Comparison of ENCODE assay signal across 9 cellular contexts in genomic region chr2:240831594-240832204, GRCh38. TPM values are rescaled to one million over a fixed set of nuclear protein-coding genes. Genes with fewer than 3 reads are reported as not detected.
DNase-seq lines count a peak whose midpoint lies in the region; ATAC-seq lines count a peak whose summit lies in the region.
"Had no signal": no experiment of that assay in that cellular context is flagged by ENCODE, and none has a peak within 500 bp of the region (broad histone marks: within the 10 kb centered on the region; RNA-seq: fewer than 3 reads in every experiment).

No MANE protein-coding gene starts in this region.

- no peaks in the 10 kb centered on the region for H3K36me3 Mint-ChIP-seq in activated T-cell treated with anti-CD3 and anti-CD28 coated beads, Interleukin-2, amount 50 U/mL, for 4 hours (ENCODE audit: insufficient read depth)
- H3K36me3 Mint-ChIP-seq in activated naive CD8-positive, alpha-beta T cell treated with anti-CD3 and anti-CD28 coated beads, Interleukin-2, amount 50 U/mL, for 24 hours (ENCODE audit: low read depth), result no peaks in the 10 kb centered on the region

- H3K27ac ChIP-seq in substantia nigra (ENCODE audit: low read depth, low read length, poor library complexity, severe bottlenecking), result peak overlapping the region; percentile 37
- H3K27ac ChIP-seq: neutrophil had no signal

- peak overlapping the region; percentile 65 for H3K4me3 Mint-ChIP-seq in activated T-cell treated with anti-CD3 and anti-CD28 coated beads, Interleukin-2, amount 50 U/mL, for 4 hours
- peak overlapping the region; percentile 67 for H3K4me3 Mint-ChIP-seq in activated naive CD8-positive, alpha-beta T cell treated with anti-CD3 and anti-CD28 coated beads, Interleukin-2, amount 50 U/mL, for 24 hours

- no peak for DNase-seq in activated T-cell treated with anti-CD3 and anti-CD28 coated beads, Interleukin-2, amount 50 U/mL, for 4 hours
- DNase-seq in activated T-cell treated with anti-CD3 and anti-CD28 coated beads, Interleukin-2, amount 50 U/mL, for 48 hours, result no peak
- no peak for DNase-seq in activated naive CD8-positive, alpha-beta T cell treated with anti-CD3 and anti-CD28 coated beads, Interleukin-2, amount 50 U/mL, for 24 hours
- DNase-seq in islet precursor cell (peak; percentile 53), substantia nigra (lab: John Stamatoyannopoulos, UW) (no peak), HuH-7 (ENCODE audit: low spot score) (no peak)

- H3K9me3 Mint-ChIP-seq in activated T-cell treated with anti-CD3 and anti-CD28 coated beads, Interleukin-2, amount 50 U/mL, for 4 hours, result no peaks in the 10 kb centered on the region
- no peaks in the 10 kb centered on the region for H3K9me3 Mint-ChIP-seq in activated naive CD8-positive, alpha-beta T cell treated with anti-CD3 and anti-CD28 coated beads, Interleukin-2, amount 50 U/mL, for 24 hours

- no peak for ATAC-seq in activated T-cell treated with anti-CD3 and anti-CD28 coated beads, Interleukin-2, amount 50 U/mL, for 4 hours
- ATAC-seq in activated naive CD8-positive, alpha-beta T cell treated with anti-CD3 and anti-CD28 coated beads, Interleukin-2, amount 50 U/mL, for 24 hours, result no peak
- no peak for ATAC-seq in HG03095 (IDR thresholded peaks at IDR 0.05; ENCODE audit: unreplicated experiment)
- no peak for ATAC-seq in HG02623 (IDR thresholded peaks at IDR 0.05; ENCODE audit: unreplicated experiment)

- H3K27me3 Mint-ChIP-seq in activated T-cell treated with anti-CD3 and anti-CD28 coated beads, Interleukin-2, amount 50 U/mL, for 4 hours (ENCODE audit: low read depth), result peaks cover 35% of the 10 kb centered on the region
- peaks cover 14% of the 10 kb centered on the region for H3K27me3 Mint-ChIP-seq in activated naive CD8-positive, alpha-beta T cell treated with anti-CD3 and anti-CD28 coated beads, Interleukin-2, amount 50 U/mL, for 24 hours

- no peak overlapping the region for H3K27ac Mint-ChIP-seq in activated naive CD8-positive, alpha-beta T cell treated with anti-CD3 and anti-CD28 coated beads, Interleukin-2, amount 50 U/mL, for 24 hours

- peaks cover 5% of the 10 kb centered on the region for H3K4me1 Mint-ChIP-seq in activated T-cell treated with anti-CD3 and anti-CD28 coated beads, Interleukin-2, amount 50 U/mL, for 4 hours (ENCODE audit: low read depth)
- peaks cover 6% of the 10 kb centered on the region for H3K4me1 Mint-ChIP-seq in activated naive CD8-positive, alpha-beta T cell treated with anti-CD3 and anti-CD28 coated beads, Interleukin-2, amount 50 U/mL, for 24 hours

RNA-seq across cellular contexts. Expression of gene KIF1A, which starts 11.7 kb away (rescaled TPM):
- total RNA-seq in activated T-cell treated with anti-CD3 and anti-CD28 coated beads, Interleukin-2, amount 50 U/mL, for 4 hours, result 1 to 10 TPM; 2.5 to 4.5 (median 3.1) TPM

RNA-seq across cellular contexts. Expression of gene AGXT, which starts 36.9 kb away (rescaled TPM):
- total RNA-seq in activated T-cell treated with anti-CD3 and anti-CD28 coated beads, Interleukin-2, amount 50 U/mL, for 4 hours, result under 1 TPM; 0.33 to 0.43 (median 0.34) TPM
